ENCODE assay signal across 17 cellular contexts in genomic region chr17:65156185-65156834, GRCh38. TPM values are rescaled to one million over a fixed set of nuclear protein-coding genes. Genes with fewer than 3 reads are reported as not detected.
DNase-seq lines count a peak whose midpoint lies in the region; ATAC-seq and TF ChIP-seq lines count a peak whose summit lies in the region.
"Had no signal": no experiment of that assay in that cellular context is flagged by ENCODE, and none has a peak within 500 bp of the region (broad histone marks: within the 10 kb centered on the region; RNA-seq: fewer than 3 reads in every experiment).

No MANE protein-coding gene starts in this region.

- no peaks in the 10 kb centered on the region for H3K9me3 Mint-ChIP-seq in type B pancreatic cell
- H3K9me3 Mint-ChIP-seq: CD4-positive, alpha-beta memory T cell had no signal

- ATAC-seq in left colon, result peak; percentile 93
- ATAC-seq in GM19397 (IDR thresholded peaks at IDR 0.05; ENCODE audit: unreplicated experiment), result no peak

- intact Hi-C loops in left colon (cut with DNase I, micrococcal nuclease), result no loop called here

- peaks cover 60% of the 10 kb centered on the region for H3K4me1 ChIP-seq in BLaER1

- H3K36me3 ChIP-seq in BLaER1, result no peaks in the 10 kb centered on the region
- no peaks in the 10 kb centered on the region for H3K36me3 ChIP-seq in KOPT-K1 (ENCODE audit: insufficient read depth, low read length)
- no peaks in the 10 kb centered on the region for H3K36me3 ChIP-seq in WERI-Rb-1

- H3K4me2 ChIP-seq in BLaER1, result peak overlapping the region; percentile 77

- no peak overlapping the region for H3K27ac Mint-ChIP-seq in type B pancreatic cell

- no peak overlapping the region for H3K9ac ChIP-seq in BLaER1

- H4K20me1 ChIP-seq in BLaER1, result no peaks in the 10 kb centered on the region

- H3K36me3 Mint-ChIP-seq in type B pancreatic cell, result no peaks in the 10 kb centered on the region
- H3K36me3 Mint-ChIP-seq: CD4-positive, alpha-beta memory T cell had no signal

- no peak overlapping the region for H3K4me3 ChIP-seq in BLaER1
- H3K4me3 ChIP-seq in WERI-Rb-1 (ENCODE audit: low read depth, low read length), result peak overlapping the region; percentile 23

- DNase-seq in WERI-Rb-1, result peak; percentile 72
- peak; percentile 85 to 91 for DNase-seq in left colon
- DNase-seq in type B pancreatic cell (ENCODE audit: extremely low spot score, unreplicated experiment), result no peak
- DNase-seq in NCI-H345 treated with DMSO at 0.1 percent for 48 hours (lab: John Stamatoyannopoulos, UW; ENCODE audit: unreplicated experiment), result no peak
- no peak for DNase-seq in NCI-H187 treated with DMSO at 0.1 percent for 48 hours (lab: John Stamatoyannopoulos, UW)
- DNase-seq: AML-193; CD4-positive, alpha-beta memory T cell; GOT3; KBM-7; NCI-H1092; NCI-H1694; NCI-H345; NCI-H748 treated with DMSO at 0.1 percent for 48 hours had no signal

- H3K4me1 Mint-ChIP-seq in type B pancreatic cell (ENCODE audit: unreplicated experiment), result peaks cover 9% of the 10 kb centered on the region

- no peak for TF ChIP-seq CTCF in WERI-Rb-1 (IDR thresholded peaks at IDR 0.05; ENCODE audit: low read depth, low read length)
- TF ChIP-seq CTCF in type B pancreatic cell (conservative IDR thresholded peaks at IDR 0.05), result no peak

- H3K9me3 ChIP-seq in BLaER1 (no peaks in the 10 kb centered on the region), KOPT-K1 (ENCODE audit: insufficient read depth, low read length, poor library complexity, severe bottlenecking) (no peaks in the 10 kb centered on the region), WERI-Rb-1 (ENCODE audit: severe bottlenecking) (no peaks in the 10 kb centered on the region)

- H3K27me3 ChIP-seq in BLaER1, result no peaks in the 10 kb centered on the region
- H3K27me3 ChIP-seq in WERI-Rb-1 (ENCODE audit: insufficient read depth, low read depth, severe bottlenecking), result no peaks in the 10 kb centered on the region

- H3K4me3 Mint-ChIP-seq in type B pancreatic cell, result no peak overlapping the region
- H3K4me3 Mint-ChIP-seq: CD4-positive, alpha-beta memory T cell had no signal

- H3K27me3 Mint-ChIP-seq in type B pancreatic cell, result peaks cover 6% of the 10 kb centered on the region
- H3K27me3 Mint-ChIP-seq: CD4-positive, alpha-beta memory T cell had no signal

- H3K27ac ChIP-seq in BLaER1, result peak overlapping the region; percentile 69
- peak overlapping the region; percentile 66 for H3K27ac ChIP-seq in KOPT-K1 (ENCODE audit: low read depth, low read length, poor library complexity, severe bottlenecking)
- H3K27ac ChIP-seq in WERI-Rb-1, result no peak overlapping the region
- H3K27ac ChIP-seq: RWPE1 had no signal

RNA-seq across cellular contexts. Expression of gene RGS9, which starts 19.1 kb away (rescaled TPM):
- total RNA-seq in left colon (10 to 100 TPM in 1 of 2 donors, 1 to 10 TPM in 1; 7.1 to 11.4 TPM), type B pancreatic cell (ENCODE audit: low replicate concordance) (5.1 and 5.5 TPM in 2 replicates)

Comparison
In these comparisons a context has a peak if more than half of its experiments do, and no peak if none do; other contexts are left out.
1. DNase-seq: peak in WERI-Rb-1 (single experiment) and left colon (2 of 2); none in type B pancreatic cell (single experiment), NCI-H345 treated with DMSO at 0.1 percent for 48 hours (single experiment) and NCI-H187 treated with DMSO at 0.1 percent for 48 hours (single experiment).